13 cellular contexts compared by ENCODE assay signal in the genomic region with DNA sequence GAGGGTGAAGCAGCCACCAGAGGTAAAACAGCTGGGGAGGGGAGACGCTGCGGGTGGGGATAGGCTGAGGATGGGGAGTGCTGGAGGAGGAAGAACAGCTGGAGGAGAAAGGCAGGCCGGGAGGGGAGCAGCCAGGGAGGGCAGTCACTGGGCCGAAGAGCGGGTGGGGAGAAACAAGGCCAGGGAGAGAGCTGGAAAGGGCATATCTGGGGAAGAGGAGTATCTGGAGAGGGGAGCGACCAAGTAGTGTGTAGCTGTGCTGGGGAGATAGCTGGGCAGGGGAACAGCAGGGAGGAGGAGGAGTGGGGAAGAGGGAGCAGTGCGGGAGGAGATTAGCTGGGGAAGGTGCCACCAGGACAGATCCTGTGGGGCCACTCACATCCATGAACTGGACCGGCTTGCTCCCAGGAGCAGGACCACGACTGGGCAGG. TPM values are rescaled to one million over a fixed set of nuclear protein-coding genes. Genes with fewer than 3 reads are reported as not detected.
DNase-seq lines count a peak whose midpoint lies in the region; ATAC-seq and TF ChIP-seq lines count a peak whose summit lies in the region.
"Had no signal": no experiment of that assay in that cellular context is flagged by ENCODE, and none has a peak within 500 bp of the region (broad histone marks: within the 10 kb centered on the region; RNA-seq: fewer than 3 reads in every experiment).

No MANE protein-coding gene starts in this region.

- no peak overlapping the region for H3K27ac ChIP-seq in colonic mucosa
- H3K27ac ChIP-seq: heart left ventricle had no signal

- peak overlapping the region; percentile 30 to 66 for H3K9ac ChIP-seq in colonic mucosa (ENCODE audit: low read depth in 2 of 2, low read length in 2 of 2)

- H3K36me3 ChIP-seq in GM06990 (ENCODE audit: control insufficient read depth, insufficient read depth, low read length) (peaks cover 2% of the 10 kb centered on the region), colonic mucosa (no peaks in the 10 kb centered on the region)
- H3K36me3 ChIP-seq: heart left ventricle had no signal

- intact Hi-C loops in colonic mucosa (cut with DNase I): no loop called here

- H3K4me1 ChIP-seq in colonic mucosa: no peaks in the 10 kb centered on the region

- H3K4me3 ChIP-seq in GM06990 (replicated peaks; ENCODE audit: low read depth, low read length) (peak overlapping the region; percentile 75), colonic mucosa (no peak overlapping the region)

- H3K27me3 ChIP-seq in GM06990 (replicated peaks; ENCODE audit: control insufficient read depth, insufficient read depth, low read length) (no peaks in the 10 kb centered on the region), colonic mucosa (no peaks in the 10 kb centered on the region)

- peaks cover 38% of the 10 kb centered on the region for H3K4me1 Mint-ChIP-seq in nephron

- TF ChIP-seq CTCF in GM06990 (IDR thresholded peaks at IDR 0.05; ENCODE audit: insufficient read depth, low read length, poor library complexity, severe bottlenecking): no peak
- no peak for TF ChIP-seq CTCF in colonic mucosa (IDR thresholded peaks at IDR 0.05)
- no peak for TF ChIP-seq CTCF in nephron (IDR thresholded peaks at IDR 0.05; ENCODE audit: unreplicated experiment in 3 of 3)

- peaks cover 17% of the 10 kb centered on the region for H3K27me3 Mint-ChIP-seq in nephron (ENCODE audit: low read depth)

- DNase-seq in GM06990 (ENCODE audit: extremely low read depth, insufficient read length) (no peak), NCI-H69 (lab: John Stamatoyannopoulos, UW) (peak; percentile 19), colonic mucosa (no peak), germinal center (ENCODE audit: low spot score) (no peak), ecto neural progenitor cell (ENCODE audit: low spot score) (no peak)
- no peak for DNase-seq in activated CD4-positive, CD25-positive, alpha-beta regulatory T cell (lab: John Stamatoyannopoulos, UW)
- DNase-seq: HCEC 1CT, KBM-7, retina, SHP77 had no signal

- H3K9me3 ChIP-seq in colonic mucosa: no peaks in the 10 kb centered on the region
- H3K9me3 ChIP-seq: heart left ventricle had no signal

- peak overlapping the region; percentile 22 to 82 (median 48) for H3K27ac Mint-ChIP-seq in nephron

- ATAC-seq in HG03460 (IDR thresholded peaks at IDR 0.05; ENCODE audit: unreplicated experiment): no peak

- H3K9me3 Mint-ChIP-seq in nephron: peaks cover 17% of the 10 kb centered on the region

- H3K4me3 Mint-ChIP-seq in nephron: peak overlapping the region; percentile 53 to 75 (median 69)

- H3K36me3 Mint-ChIP-seq in nephron (ENCODE audit: low read depth): no peaks in the 10 kb centered on the region

RNA-seq across cellular contexts. Expression of a gene that starts 2.7 kb away (rescaled TPM):
- 10 to 100 TPM; 18.8 to 89.3 TPM for total RNA-seq in colonic mucosa

RNA-seq across cellular contexts. Expression of a gene that starts 8.7 kb away (rescaled TPM):
- 10 to 100 TPM; 18.0 to 38.7 TPM for total RNA-seq in colonic mucosa

RNA-seq across cellular contexts. Expression of a gene that starts 41.4 kb away (rescaled TPM):
- total RNA-seq in colonic mucosa: 1 to 10 TPM; 3.6 to 5.3 TPM

RNA-seq across cellular contexts. Expression of a gene that starts 54.3 kb away (rescaled TPM):
- total RNA-seq in colonic mucosa: 100 to 1,000 TPM; 225 to 271 TPM

RNA-seq across cellular contexts. Expression of a gene that starts 55.6 kb away (rescaled TPM):
- total RNA-seq in colonic mucosa: not detected
- total RNA-seq: heart left ventricle had no signal
